Comparison of ENCODE assay signal across 8 cellular contexts in genomic region chr12:118307069-118307954, GRCh38.
A peak's percentile ranks its signal among the peaks of the same experiment; 100 is the strongest.
DNase-seq lines count a peak whose midpoint lies in the region; ATAC-seq and TF ChIP-seq lines count a peak whose summit lies in the region.

No MANE protein-coding gene starts in this region.

- no peaks in the 10 kb centered on the region; the same call in 1 of the 2 replicates for H4K20me1 ChIP-seq in DOHH2 (ENCODE audit: control insufficient read depth, insufficient read depth, low read depth, low read length)

- H3K4me1 Mint-ChIP-seq in MCF 10A (ENCODE audit: insufficient read depth, unreplicated experiment), result peaks cover 22% of the 10 kb centered on the region
- H3K4me1 Mint-ChIP-seq in naive thymus-derived CD8-positive, alpha-beta T cell, result peaks cover 9 to 47% (median 40%) of the 10 kb centered on the region in 4 donors

- BruUV-seq in MCF 10A (replicated peaks; lab: Mats Ljungman, UMichigan), result no TSS peak

- peak overlapping the region; percentile 80 for H3K27ac Mint-ChIP-seq in MCF 10A (ENCODE audit: low read depth, unreplicated experiment)
- peak overlapping the region in 6 of 10 donors; percentile 24 to 65 (median 26) for H3K27ac Mint-ChIP-seq in naive thymus-derived CD8-positive, alpha-beta T cell

- H3K27me3 Mint-ChIP-seq in MCF 10A (ENCODE audit: insufficient read depth, unreplicated experiment), result no peaks in the 10 kb centered on the region
- H3K27me3 Mint-ChIP-seq in naive thymus-derived CD8-positive, alpha-beta T cell, result no peaks in the 10 kb centered on the region

- H3K4me2 ChIP-seq in DOHH2 (ENCODE audit: low read length), result peak overlapping the region; percentile 26

- POLR2A ChIA-PET in MCF 10A (lab: Yijun Ruan, JAX), result interaction anchor here (0.5 to 3.6 kb wide), 9 partner anchors 13 to 69 kb away, joined by 3 to 24 read pairs (median 7); partner anchors contain the start of genes SUDS3 and TAOK3
- POLR2A ChIA-PET in naive thymus-derived CD8-positive, alpha-beta T cell (lab: Charles Lee), result interaction anchor here (1.1 kb wide), 1 partner anchor 51 kb away, joined by 3 read pairs; no protein-coding TSS in a partner anchor
- POLR2A ChIA-PET in HEK293T (lab: Yijun Ruan, JAX), result interaction anchor here (0.7 kb wide), 1 partner anchor 66 kb away, joined by 3 read pairs; no protein-coding TSS in a partner anchor

- no peak overlapping the region for H3K27ac ChIP-seq in DOHH2 (ENCODE audit: low read depth, low read length)

- H3K9me3 ChIP-seq in DOHH2 (ENCODE audit: control insufficient read depth, insufficient read depth, low read length), result no peaks in the 10 kb centered on the region

- peak; percentile 95 for DNase-seq in HCEC 1CT
- peak; percentile 90 for DNase-seq in MCF 10A (ENCODE audit: unreplicated experiment)
- no peak for DNase-seq in naive thymus-derived CD8-positive, alpha-beta T cell
- DNase-seq in HEK293T (ENCODE audit: extremely low spot score), result no peak
- DNase-seq in iPS-NIHi7 (ENCODE audit: extremely low spot score), result no peak

- H3K9me3 Mint-ChIP-seq in MCF 10A (ENCODE audit: unreplicated experiment), result no peaks in the 10 kb centered on the region
- no peaks in the 10 kb centered on the region for H3K9me3 Mint-ChIP-seq in naive thymus-derived CD8-positive, alpha-beta T cell

- no peaks in the 10 kb centered on the region for H3K27me3 ChIP-seq in DOHH2 (ENCODE audit: control insufficient read depth, low read length)

- H3K4me3 ChIP-seq in DOHH2 (ENCODE audit: low read length), result no peak overlapping the region

- intact Hi-C loops in MCF 10A (cut with micrococcal nuclease), result loop anchor here (1.0 to 5.0 kb wide), 3 partner anchors 50 to 120 kb away; no protein-coding TSS in a partner anchor

- peaks cover 2% of the 10 kb centered on the region; the same call in 1 of the 2 replicates for H3F3A ChIP-seq in DOHH2 (ENCODE audit: control insufficient read depth, insufficient read depth)

- CTCF ChIA-PET in MCF 10A (lab: Yijun Ruan, JAX), result interaction anchor here (0.6 to 2.5 kb wide), 10 partner anchors 8 to 389 kb away, joined by 3 to 11 read pairs (median 4); partner anchors contain the start of gene SUDS3
- CTCF ChIA-PET in HEK293T (lab: Yijun Ruan, JAX), result interaction anchor here (0.6 to 0.7 kb wide), 3 partner anchors 49 to 592 kb away, joined by 3 read pairs; no protein-coding TSS in a partner anchor

- no peak for TF ChIP-seq CTCF in DOHH2 (IDR thresholded peaks at IDR 0.05; ENCODE audit: low read depth, low read length, poor library complexity, severe bottlenecking)
- TF ChIP-seq CTCF in MCF 10A (IDR thresholded peaks at IDR 0.05; ENCODE audit: unreplicated experiment), result no peak

- peak overlapping the region; percentile 63 for H3K4me3 Mint-ChIP-seq in MCF 10A (ENCODE audit: unreplicated experiment)
- H3K4me3 Mint-ChIP-seq in naive thymus-derived CD8-positive, alpha-beta T cell, result peak overlapping the region in 4 of 10 donors; percentile 15 to 45 (median 26)

- H3K36me3 ChIP-seq in DOHH2 (ENCODE audit: control insufficient read depth, low read length), result no peaks in the 10 kb centered on the region

- H3K79me2 ChIP-seq in DOHH2 (ENCODE audit: control insufficient read depth, low read length), result peaks cover 72% of the 10 kb centered on the region

- peaks cover 20% of the 10 kb centered on the region for H3K4me1 ChIP-seq in DOHH2 (ENCODE audit: control insufficient read depth, low read length)

- no peak for ATAC-seq in naive thymus-derived CD8-positive, alpha-beta T cell
- no peak for ATAC-seq in GM21367 (IDR thresholded peaks at IDR 0.05; ENCODE audit: unreplicated experiment)

- no peaks in the 10 kb centered on the region for H3K9me2 ChIP-seq in DOHH2 (replicated peaks; ENCODE audit: control insufficient read depth, low read length)

- no peaks in the 10 kb centered on the region for H3K36me3 Mint-ChIP-seq in MCF 10A (ENCODE audit: insufficient read depth, unreplicated experiment)
- peaks cover 0 to 10% (median 0%) of the 10 kb centered on the region in 3 donors for H3K36me3 Mint-ChIP-seq in naive thymus-derived CD8-positive, alpha-beta T cell

TF ChIP-seq in PFSK-1, 5 proteins besides CTCF, POLR2A, EP300 and RAD21:
- TF ChIP-seq TAF1 (IDR thresholded peaks at IDR 0.05; ENCODE audit: borderline replicate concordance, insufficient read depth, low read length) (peak; percentile 43; the same call in 1 of the 2 replicates), REST (IDR thresholded peaks at IDR 0.05; ENCODE audit: insufficient read depth in 1 of 2, low read depth in 2 of 2, low read length in 2 of 2) (no peak), SIN3A (IDR thresholded peaks at IDR 0.05; ENCODE audit: borderline replicate concordance, insufficient read depth, low read length) (no peak), FOXP2 (optimal IDR thresholded peaks at IDR 0.05; ENCODE audit: borderline replicate concordance, extremely low read depth, extremely low read length, insufficient read depth) (no peak), POLR2AphosphoS5 (IDR thresholded peaks at IDR 0.05; ENCODE audit: low read depth, low read length) (no peak)

TF ChIP-seq in HEK293T, 16 proteins besides CTCF, POLR2A, EP300 and RAD21:
- no peak for TF ChIP-seq FOXK2 (IDR thresholded peaks at IDR 0.05)
- TF ChIP-seq BHLHE40 (IDR thresholded peaks at IDR 0.05; ENCODE audit: borderline replicate concordance), result no peak
- TF ChIP-seq PKNOX1 (IDR thresholded peaks at IDR 0.05), result no peak
- TF ChIP-seq HDGF (IDR thresholded peaks at IDR 0.05; ENCODE audit: borderline replicate concordance), result no peak
- TF ChIP-seq SUZ12 (IDR thresholded peaks at IDR 0.05), result no peak
- TF ChIP-seq TARDBP (IDR thresholded peaks at IDR 0.05), result no peak
- no peak for TF ChIP-seq CTBP1 (IDR thresholded peaks at IDR 0.05; ENCODE audit: borderline replicate concordance)
- TF ChIP-seq LEF1 (IDR thresholded peaks at IDR 0.05; ENCODE audit: borderline replicate concordance), result no peak
- no peak for TF ChIP-seq FOXA1 (IDR thresholded peaks at IDR 0.05)
- no peak for TF ChIP-seq ELF4 (IDR thresholded peaks at IDR 0.05)
- no peak for TF ChIP-seq ZNF384 (IDR thresholded peaks at IDR 0.05)
- no peak for TF ChIP-seq L3MBTL2 (conservative IDR thresholded peaks at IDR 0.05)
- no peak for TF ChIP-seq FOXM1 (IDR thresholded peaks at IDR 0.05; ENCODE audit: borderline replicate concordance)
- TF ChIP-seq NFRKB (IDR thresholded peaks at IDR 0.05), result no peak

Comparison
In these comparisons a context has a peak if more than half of its experiments do, and no peak if none do; other contexts are left out.
1. DNase-seq: peak in HCEC 1CT (single experiment) and MCF 10A (single experiment); none in naive thymus-derived CD8-positive, alpha-beta T cell (0 of 10), HEK293T (single experiment) and iPS-NIHi7 (single experiment).